In genomic region chr20:61775423-61775822, GRCh38 we compare ENCODE assay signal across 24 cellular contexts.
"Had no signal": no experiment of that assay in that cellular context is flagged by ENCODE, and none has a peak within 500 bp of the region (broad histone marks: within the 10 kb centered on the region; RNA-seq: fewer than 3 reads in every experiment).

No MANE protein-coding gene starts in this region.

- H3K4me2 ChIP-seq: neural progenitor cell had no signal

- H3K4me1 ChIP-seq: neural progenitor cell, pancreas, psoas muscle, sigmoid colon, stomach, thyroid gland, tibial nerve, upper lobe of left lung, vagina had no signal

- H3K27ac ChIP-seq: neural progenitor cell, pancreas, psoas muscle, sigmoid colon, stomach, thoracic aorta, thyroid gland, tibial nerve, upper lobe of left lung, vagina had no signal

- H3K4me3 ChIP-seq: neural progenitor cell, pancreas, psoas muscle, sigmoid colon, stomach, thoracic aorta, thyroid gland, tibial nerve, upper lobe of left lung, vagina had no signal

- ATAC-seq: naive thymus-derived CD4-positive, alpha-beta T cell; natural killer cell; pancreas; psoas muscle; right cardiac atrium; stimulated activated effector memory CD8-positive, alpha-beta T cell treated with anti-CD3 and anti-CD28 coated beads, Interleukin-12 subunit alpha, Interleukin-12 subunit beta, amount 100 ng/mL, for 72 hours; stimulated activated naive B cell treated with anti-CD40 and anti-IgM and Interleukin-4, amounts not matched to agents 10 μg/mL and 1 μg/mL and 100 μg/mL, for 72 hours had no signal

- H3K36me3 ChIP-seq: neural progenitor cell, pancreas, sigmoid colon, stomach, thoracic aorta, thyroid gland, tibial nerve, upper lobe of left lung, vagina had no signal

- H2AFZ ChIP-seq: neural progenitor cell had no signal

- DNase-seq: naive thymus-derived CD4-positive, alpha-beta T cell; natural killer cell; occipital lobe; psoas muscle; right cardiac atrium; sigmoid colon; small intestine; stimulated activated CD4-positive, alpha-beta T cell treated with anti-CD3 and anti-CD28 coated beads, Interleukin-15, amount 100 ng/mL, for 24 hours; stimulated activated CD4-positive, alpha-beta T cell treated with anti-CD3 and anti-CD28 coated beads, Interleukin-2, amount 100 ng/mL, for 24 hours; stimulated activated CD4-positive, alpha-beta T cell treated with anti-CD3 and anti-CD28 coated beads, Interleukin-2, amount 100 ng/mL, for 48 hours; stimulated activated CD4-positive, alpha-beta T cell treated with anti-CD3 and anti-CD28 coated beads, Interleukin-4, amount 100 ng/mL, for 24 hours; stimulated activated naive B cell treated with anti-CD40 and anti-IgM and Interleukin-4, amounts not matched to agents 10 μg/mL and 1 μg/mL and 100 μg/mL, for 72 hours; stimulated activated naive CD4-positive, alpha-beta T cell treated with Interleukin-2 at 50 U/mL for 16 hours; stomach; thyroid gland; trophoblast cell; upper lobe of left lung had no signal

- H3K27me3 ChIP-seq: pancreas, thyroid gland, tibial nerve, upper lobe of left lung, vagina had no signal

- H3K9me3 ChIP-seq: pancreas, psoas muscle, sigmoid colon, thoracic aorta, thyroid gland, upper lobe of left lung, vagina had no signal

- H3K9ac ChIP-seq: neural progenitor cell had no signal

- FAIRE-seq: pancreas, small intestine, urothelium cell line had no signal
